Comparison of ENCODE assay signal across 14 cellular contexts in genomic region chr2:79832540-79833234, GRCh38.
DNase-seq lines count a peak whose midpoint lies in the region; ATAC-seq, FAIRE-seq and TF ChIP-seq lines count a peak whose summit lies in the region.
"Had no signal": no experiment of that assay in that cellular context is flagged by ENCODE, and none has a peak within 500 bp of the region (broad histone marks: within the 10 kb centered on the region; RNA-seq: fewer than 3 reads in every experiment).

No MANE protein-coding gene starts in this region.

- H4K20me1 ChIP-seq in GM23338 (replicated peaks; ENCODE audit: insufficient read depth): no peaks in the 10 kb centered on the region
- no peaks in the 10 kb centered on the region for H4K20me1 ChIP-seq in osteoblast (ENCODE audit: insufficient read depth, low read length)
- H4K20me1 ChIP-seq in smooth muscle cell (ENCODE audit: low read depth): no peaks in the 10 kb centered on the region

- peaks cover 51% of the 10 kb centered on the region for H3K4me1 ChIP-seq in GM23338 (ENCODE audit: insufficient read depth)
- no peaks in the 10 kb centered on the region for H3K4me1 ChIP-seq in osteoblast (ENCODE audit: insufficient read depth, low read length)
- no peaks in the 10 kb centered on the region for H3K4me1 ChIP-seq in small intestine (ENCODE audit: control insufficient read depth in 2 of 2, insufficient read depth in 1 of 2, low read depth in 1 of 2, low read length in 1 of 2)
- no peaks in the 10 kb centered on the region for H3K4me1 ChIP-seq in gastrocnemius medialis
- H3K4me1 ChIP-seq in smooth muscle cell (ENCODE audit: low read depth): peaks cover 8% of the 10 kb centered on the region

- TF ChIP-seq CTCF in GM23338 (conservative IDR thresholded peaks at IDR 0.05; ENCODE audit: low read depth in 2 of 2) (no peak), osteoblast (IDR thresholded peaks at IDR 0.05; ENCODE audit: extremely low read depth, low read depth, low read length) (no peak), gastrocnemius medialis (IDR thresholded peaks at IDR 0.05 in 4 of 5, conservative IDR thresholded peaks at IDR 0.05 in 1 of 5) (no peak), smooth muscle cell (IDR thresholded peaks at IDR 0.05; ENCODE audit: borderline replicate concordance, insufficient read depth, poor library complexity, severe bottlenecking) (no peak)

- no peak overlapping the region for H2AFZ ChIP-seq in GM23338
- peak overlapping the region; percentile 30 for H2AFZ ChIP-seq in osteoblast (ENCODE audit: low read length)
- H2AFZ ChIP-seq in smooth muscle cell (ENCODE audit: low read depth): no peak overlapping the region

- H3K9me3 ChIP-seq in osteoblast (ENCODE audit: low read depth, low read length) (no peaks in the 10 kb centered on the region), small intestine (ENCODE audit: control insufficient read depth, low read depth) (no peaks in the 10 kb centered on the region), gastrocnemius medialis (no peaks in the 10 kb centered on the region), smooth muscle cell (replicated peaks; ENCODE audit: low read depth) (no peaks in the 10 kb centered on the region)

- H3K36me3 Mint-ChIP-seq in GM23338 (ENCODE audit: low read depth): no peaks in the 10 kb centered on the region; the same call in 2 of the 3 replicates

- H3K4me3 ChIP-seq in GM23338 (peak overlapping the region; percentile 0; the same call in 1 of the 2 replicates), osteoblast (ENCODE audit: insufficient read depth, low read length) (no peak overlapping the region), small intestine (ENCODE audit: low read depth in 1 of 2, low read length in 2 of 2) (no peak overlapping the region), gastrocnemius medialis (no peak overlapping the region), smooth muscle cell (no peak overlapping the region)

- FAIRE-seq in small intestine (lab: Jason Lieb, UNC): no peak
- FAIRE-seq: endometrium had no signal

- in situ Hi-C loops in gastrocnemius medialis (cut with MboI; ENCODE audit: low sequenced_read_pairs in 4 of 4): no loop called here

- H3K9me3 Mint-ChIP-seq in GM23338: no peaks in the 10 kb centered on the region; the same call in 2 of the 3 replicates
- H3K9me3 Mint-ChIP-seq: HFFc6 had no signal

- no peak overlapping the region for H3K9ac ChIP-seq in smooth muscle cell (ENCODE audit: low read depth)

- H3K36me3 ChIP-seq in GM23338 (ENCODE audit: insufficient read depth): no peaks in the 10 kb centered on the region
- H3K36me3 ChIP-seq in osteoblast (ENCODE audit: insufficient read depth, low read length): no peaks in the 10 kb centered on the region
- H3K36me3 ChIP-seq in small intestine (ENCODE audit: control insufficient read depth in 2 of 2, insufficient read depth in 2 of 2, low read length in 2 of 2): no peaks in the 10 kb centered on the region
- no peaks in the 10 kb centered on the region for H3K36me3 ChIP-seq in gastrocnemius medialis
- no peaks in the 10 kb centered on the region for H3K36me3 ChIP-seq in smooth muscle cell (ENCODE audit: low read depth)

- H3F3A ChIP-seq in GM23338 (replicated peaks; ENCODE audit: low read depth) (no peaks in the 10 kb centered on the region), smooth muscle cell (ENCODE audit: low read depth) (no peaks in the 10 kb centered on the region)

- intact Hi-C loops in gastrocnemius medialis (cut with DNase I; ENCODE audit: low total_unique reads): no loop called here

- peak overlapping the region; percentile 28; the same call in 2 of the 3 replicates for H3K4me3 Mint-ChIP-seq in GM23338
- H3K4me3 Mint-ChIP-seq: HFFc6 had no signal

- peak; percentile 89 for ATAC-seq in GM23338
- ATAC-seq in HG03159 (IDR thresholded peaks at IDR 0.05; ENCODE audit: unreplicated experiment): no peak
- ATAC-seq in gastrocnemius medialis: no peak
- ATAC-seq: right cardiac atrium had no signal

- H3K4me1 Mint-ChIP-seq in GM23338: peaks cover 54% of the 10 kb centered on the region

- 53 to 66% (median 60%) methylated on average over 6 of the region's 6 CpGs for WGBS in small intestine, 3 donors
- WGBS in smooth muscle cell (ENCODE audit: low lambda C conversion rate): 32% methylated on average over 6 of the region's 6 CpGs

- DNase-seq in GM23338 (ENCODE audit: low spot score) (peak; percentile 80), NCI-H774 (lab: John Stamatoyannopoulos, UW) (peak; percentile 21), globus pallidus (ENCODE audit: low spot score) (peak; percentile 92), osteoblast (ENCODE audit: insufficient read length, low spot score, missing footprints) (no peak), small intestine (no peak), gastrocnemius medialis (no peak), smooth muscle cell (lab: John Stamatoyannopoulos, UW; ENCODE audit: unreplicated experiment) (no peak)
- DNase-seq: activated T-cell treated with anti-CD3 and anti-CD28 coated beads, Interleukin-2, amount 50 U/mL, for 1 hour; HFFc6; Karpas-422; NCI-H2227 treated with DMSO at 0.1 percent for 48 hours; right cardiac atrium had no signal

- H3K9me2 ChIP-seq in GM23338 (ENCODE audit: insufficient read depth): no peaks in the 10 kb centered on the region

- H3K79me2 ChIP-seq in GM23338 (replicated peaks; ENCODE audit: insufficient read depth) (no peaks in the 10 kb centered on the region), osteoblast (ENCODE audit: insufficient read depth, low read length) (no peaks in the 10 kb centered on the region), smooth muscle cell (ENCODE audit: low read depth) (no peaks in the 10 kb centered on the region)

- H3K4me2 ChIP-seq in GM23338 (peak overlapping the region; percentile 42), osteoblast (ENCODE audit: insufficient read depth, low read length) (no peak overlapping the region), smooth muscle cell (no peak overlapping the region)

- peak overlapping the region; percentile 94 for H3K27ac ChIP-seq in GM23338 (ENCODE audit: low read depth)
- H3K27ac ChIP-seq in osteoblast (ENCODE audit: low read depth, low read length): no peak overlapping the region
- no peak overlapping the region for H3K27ac ChIP-seq in small intestine (ENCODE audit: low read depth in 1 of 2, low read length in 1 of 2)
- no peak overlapping the region for H3K27ac ChIP-seq in gastrocnemius medialis
- H3K27ac ChIP-seq in smooth muscle cell (ENCODE audit: low read depth): no peak overlapping the region

- H3K27me3 ChIP-seq in GM23338 (ENCODE audit: insufficient read depth): no peaks in the 10 kb centered on the region
- H3K27me3 ChIP-seq in osteoblast (ENCODE audit: insufficient read depth, low read length): no peaks in the 10 kb centered on the region
- no peaks in the 10 kb centered on the region for H3K27me3 ChIP-seq in small intestine (ENCODE audit: control insufficient read depth in 2 of 2, insufficient read depth in 2 of 2, low read length in 2 of 2)
- no peaks in the 10 kb centered on the region for H3K27me3 ChIP-seq in gastrocnemius medialis
- H3K27me3 ChIP-seq in smooth muscle cell (ENCODE audit: low read depth): no peaks in the 10 kb centered on the region

- no peak for TF ChIP-seq POLR2A in gastrocnemius medialis (IDR thresholded peaks at IDR 0.05)

- H3K27ac Mint-ChIP-seq in GM23338: peak overlapping the region; percentile 98
- H3K27ac Mint-ChIP-seq: HFFc6 had no signal

- peaks cover 2% of the 10 kb centered on the region for H3K27me3 Mint-ChIP-seq in GM23338 (ENCODE audit: insufficient read depth, low read depth, poor library complexity)

TF ChIP-seq in GM23338, 12 proteins besides CTCF, POLR2A, EP300 and RAD21 (continues in another document):
- TF ChIP-seq NANOG (IDR thresholded peaks at IDR 0.05; ENCODE audit: borderline replicate concordance) (peak; percentile 90), CREB1 (CRISPR knock-in tag; IDR thresholded peaks at IDR 0.05; ENCODE audit: low read depth) (no peak)

Comparison
In these comparisons a context has a peak if more than half of its experiments do, and no peak if none do; other contexts are left out.
1. DNase-seq: peak in GM23338 (single experiment), NCI-H774 (single experiment) and globus pallidus (single experiment); none in osteoblast (single experiment), small intestine (single experiment), gastrocnemius medialis (0 of 2) and smooth muscle cell (single experiment).